1 cellular context compared by ENCODE assay signal in the genomic region with DNA sequence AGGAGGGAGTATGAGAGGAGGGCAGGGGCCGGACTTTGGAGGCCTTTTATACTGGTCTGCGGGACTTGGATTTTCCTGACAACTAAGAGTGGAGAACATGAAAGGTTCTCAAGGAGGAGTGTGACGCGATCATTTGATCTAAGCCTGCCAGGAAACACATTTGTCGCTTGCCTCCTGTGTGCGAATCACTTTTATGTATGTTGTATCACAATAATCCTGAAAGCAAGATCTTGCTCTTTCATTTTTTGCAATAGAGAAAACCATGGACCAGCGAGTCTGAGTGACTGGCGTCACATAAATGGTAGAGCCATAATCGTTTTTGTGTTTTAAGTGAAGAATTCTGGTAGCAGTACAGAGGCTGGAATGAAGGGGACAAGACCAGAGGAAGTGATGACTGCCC.
TF ChIP-seq lines count a peak whose summit lies in the region.

No MANE protein-coding gene starts in this region.

TF ChIP-seq in IMR-90, 13 proteins besides CTCF, POLR2A, EP300 and RAD21 (continued from another document):
- TF ChIP-seq, protein P1, sequence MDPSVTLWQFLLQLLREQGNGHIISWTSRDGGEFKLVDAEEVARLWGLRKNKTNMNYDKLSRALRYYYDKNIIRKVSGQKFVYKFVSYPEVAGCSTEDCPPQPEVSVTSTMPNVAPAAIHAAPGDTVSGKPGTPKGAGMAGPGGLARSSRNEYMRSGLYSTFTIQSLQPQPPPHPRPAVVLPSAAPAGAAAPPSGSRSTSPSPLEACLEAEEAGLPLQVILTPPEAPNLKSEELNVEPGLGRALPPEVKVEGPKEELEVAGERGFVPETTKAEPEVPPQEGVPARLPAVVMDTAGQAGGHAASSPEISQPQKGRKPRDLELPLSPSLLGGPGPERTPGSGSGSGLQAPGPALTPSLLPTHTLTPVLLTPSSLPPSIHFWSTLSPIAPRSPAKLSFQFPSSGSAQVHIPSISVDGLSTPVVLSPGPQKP (IDR thresholded peaks at IDR 0.05; ENCODE audit: borderline replicate concordance, low read depth, low read length) = no peak
- no peak for TF ChIP-seq MAFK (IDR thresholded peaks at IDR 0.05; ENCODE audit: low read depth, low read length)
- TF ChIP-seq MAZ (IDR thresholded peaks at IDR 0.05; ENCODE audit: borderline replicate concordance, low read depth, low read length) = no peak
- no peak for TF ChIP-seq BHLHE40 (IDR thresholded peaks at IDR 0.05; ENCODE audit: low read depth, low read length)
- TF ChIP-seq, protein P2, sequence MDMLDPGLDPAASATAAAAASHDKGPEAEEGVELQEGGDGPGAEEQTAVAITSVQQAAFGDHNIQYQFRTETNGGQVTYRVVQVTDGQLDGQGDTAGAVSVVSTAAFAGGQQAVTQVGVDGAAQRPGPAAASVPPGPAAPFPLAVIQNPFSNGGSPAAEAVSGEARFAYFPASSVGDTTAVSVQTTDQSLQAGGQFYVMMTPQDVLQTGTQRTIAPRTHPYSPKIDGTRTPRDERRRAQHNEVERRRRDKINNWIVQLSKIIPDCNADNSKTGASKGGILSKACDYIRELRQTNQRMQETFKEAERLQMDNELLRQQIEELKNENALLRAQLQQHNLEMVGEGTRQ (IDR thresholded peaks at IDR 0.05; ENCODE audit: low read depth, low read length) = no peak
- no peak for TF ChIP-seq SMC3 (IDR thresholded peaks at IDR 0.05; ENCODE audit: low read depth, low read length)
TF ChIP-seq in IMR-90: peak in this region for 0.
